Comparison of ENCODE assay signal across 23 cellular contexts in genomic region chr6:113427617-113428016, GRCh38.
"Had no signal": no experiment of that assay in that cellular context is flagged by ENCODE, and none has a peak within 500 bp of the region (broad histone marks: within the 10 kb centered on the region; RNA-seq: fewer than 3 reads in every experiment).

No MANE protein-coding gene starts in this region.

- H3K27me3 ChIP-seq: hepatocyte, ovary, right atrium auricular region, right lobe of liver, stomach, testis, thyroid gland, transverse colon, upper lobe of left lung, vagina had no signal

- H3K4me2 ChIP-seq: hepatocyte had no signal

- H3K36me3 ChIP-seq: left ventricle myocardium inferior, ovary, right atrium auricular region, right lobe of liver, stomach, thyroid gland, transverse colon, upper lobe of left lung, vagina had no signal

- ATAC-seq: mucosa of descending colon; naive thymus-derived CD4-positive, alpha-beta T cell; natural killer cell treated with Interleukin-12 subunit alpha and Interleukin-12 subunit beta and Interleukin-15 and Interleukin-18, amount 100 ng/mL, for 72 hours; stimulated activated naive B cell treated with anti-CD40 and anti-IgM and Interleukin-4, amounts not matched to agents 10 μg/mL and 1 μg/mL and 100 μg/mL, for 72 hours; stimulated activated naive CD8-positive, alpha-beta T cell treated with anti-CD3 and anti-CD28 coated beads, Interleukin-15, Interleukin-2, amounts not matched to agents 100 U/mL and 50 U/mL, for 24 hours had no signal

- H3K4me3 ChIP-seq: hepatocyte, left ventricle myocardium inferior, lung, mucosa of descending colon, ovary, right atrium auricular region, right lobe of liver, stomach, testis, thyroid gland, transverse colon, upper lobe of left lung, vagina had no signal

- DNase-seq: islet precursor cell; left ventricle myocardium inferior; midbrain; mucosa of descending colon; naive thymus-derived CD4-positive, alpha-beta T cell; ovary; right lobe of liver; stimulated activated CD4-positive, alpha-beta T cell treated with anti-CD3 and anti-CD28 coated beads, Interleukin-12 subunit alpha, Interleukin-12 subunit beta, amount 100 ng/mL, for 4 hours; stimulated activated CD4-positive, alpha-beta T cell treated with anti-CD3 and anti-CD28 coated beads, Interleukin-15, amount 100 ng/mL, for 24 hours; stimulated activated CD4-positive, alpha-beta T cell treated with anti-CD3 and anti-CD28 coated beads, Interleukin-2, amount 100 ng/mL, for 24 hours; stimulated activated CD4-positive, alpha-beta T cell treated with anti-CD3 and anti-CD28 coated beads, Interleukin-4, amount 100 ng/mL, for 1 hour; stimulated activated naive B cell treated with anti-CD40 and anti-IgM and Interleukin-4, amounts not matched to agents 10 μg/mL and 1 μg/mL and 100 μg/mL, for 72 hours; stimulated activated naive CD8-positive, alpha-beta T cell treated with anti-CD3 and anti-CD28 coated beads, Interleukin-15, Interleukin-2, amounts not matched to agents 100 U/mL and 50 U/mL, for 24 hours; stomach; testis; thyroid gland; transverse colon; upper lobe of left lung had no signal

- H3K4me1 ChIP-seq: left ventricle myocardium inferior, right atrium auricular region, testis, thyroid gland, transverse colon had no signal

- H3K79me2 ChIP-seq: hepatocyte had no signal

- H3K27ac ChIP-seq: hepatocyte, left ventricle myocardium inferior, ovary, right atrium auricular region, right lobe of liver, stomach, testis, thyroid gland, transverse colon, upper lobe of left lung, vagina had no signal

- H2AFZ ChIP-seq: hepatocyte had no signal

- H3K9me3 ChIP-seq: left ventricle myocardium inferior, mucosa of descending colon, ovary, right atrium auricular region, right lobe of liver, stomach, testis, thyroid gland, transverse colon, upper lobe of left lung, vagina had no signal
